ENCODE assay signal across 2 cellular contexts in the genomic region with DNA sequence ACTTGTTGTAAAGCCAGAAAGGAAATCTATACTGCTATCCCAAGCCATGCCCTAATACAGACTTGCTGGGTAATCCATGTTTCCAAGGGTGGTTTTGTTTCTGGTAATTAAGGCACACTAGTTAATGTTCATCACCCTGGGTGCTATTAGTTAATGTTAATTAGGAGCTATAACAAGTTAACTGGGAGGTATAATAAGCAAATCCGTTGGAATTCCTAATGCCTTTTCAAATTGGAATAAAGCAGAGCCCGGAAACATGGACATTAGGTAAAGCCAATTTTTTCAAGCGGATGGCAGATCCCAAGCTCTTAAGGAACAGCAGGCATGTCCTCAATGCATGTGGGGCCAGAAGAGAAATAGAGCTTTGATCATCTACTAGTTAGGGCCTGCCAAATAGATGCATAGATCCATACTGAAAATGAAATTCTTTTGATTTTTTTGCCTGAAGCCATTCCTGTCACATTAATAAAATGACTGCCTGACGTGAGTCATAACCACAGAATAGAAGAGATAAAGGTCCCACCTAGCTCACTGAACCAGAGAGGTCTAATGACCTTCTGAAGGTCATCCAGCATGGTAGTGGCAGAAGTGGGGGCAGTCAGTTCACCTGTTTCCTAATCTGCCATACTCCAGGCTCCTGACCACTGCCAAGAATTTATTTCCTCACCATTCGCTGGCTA.
A peak's percentile ranks its signal among the peaks of the same experiment; 100 is the strongest.
TF ChIP-seq lines count a peak whose summit lies in the region.

No MANE protein-coding gene starts in this region.

TF ChIP-seq in A549, 52 proteins besides CTCF, POLR2A, EP300 and RAD21:
- TF ChIP-seq ESRRA (IDR thresholded peaks at IDR 0.05; ENCODE audit: borderline replicate concordance, low read length) (peak; percentile 68; the same call in 1 of the 2 replicates), GATA3 (IDR thresholded peaks at IDR 0.05; ENCODE audit: borderline replicate concordance) (peak; percentile 24; the same call in 1 of the 2 replicates), FOSL2 (IDR thresholded peaks at IDR 0.05) (no peak), FOSL2 (CRISPR knock-in tag; IDR thresholded peaks at IDR 0.05) (peak; percentile 41; the same call in 1 of the 2 replicates), TP53 (CRISPR knock-in tag; IDR thresholded peaks at IDR 0.05) (no peak), NPAS2 (CRISPR knock-in tag; IDR thresholded peaks at IDR 0.05; ENCODE audit: borderline replicate concordance) (no peak)
- TF ChIP-seq, protein P1, sequence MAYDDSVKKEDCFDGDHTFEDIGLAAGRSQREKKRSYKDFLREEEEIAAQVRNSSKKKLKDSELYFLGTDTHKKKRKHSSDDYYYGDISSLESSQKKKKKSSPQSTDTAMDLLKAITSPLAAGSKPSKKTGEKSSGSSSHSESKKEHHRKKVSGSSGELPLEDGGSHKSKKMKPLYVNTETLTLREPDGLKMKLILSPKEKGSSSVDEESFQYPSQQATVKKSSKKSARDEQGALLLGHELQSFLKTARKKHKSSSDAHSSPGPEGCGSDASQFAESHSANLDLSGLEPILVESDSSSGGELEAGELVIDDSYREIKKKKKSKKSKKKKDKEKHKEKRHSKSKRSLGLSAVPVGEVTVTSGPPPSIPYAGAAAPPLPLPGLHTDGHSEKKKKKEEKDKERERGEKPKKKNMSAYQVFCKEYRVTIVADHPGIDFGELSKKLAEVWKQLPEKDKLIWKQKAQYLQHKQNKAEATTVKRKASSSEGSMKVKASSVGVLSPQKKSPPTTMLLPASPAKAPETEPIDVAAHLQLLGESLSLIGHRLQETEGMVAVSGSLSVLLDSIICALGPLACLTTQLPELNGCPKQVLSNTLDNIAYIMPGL (CRISPR knock-in tag; IDR thresholded peaks at IDR 0.05; ENCODE audit: borderline replicate concordance) = no peak

TF ChIP-seq in K562, 482 proteins besides CTCF, POLR2A, EP300 and RAD21 (continues in another document):
- TF ChIP-seq KAT2B (IDR thresholded peaks at IDR 0.05; ENCODE audit: low read depth, low read length) (no peak), SMARCE1 (IDR thresholded peaks at IDR 0.05) (peak; percentile 65; the same call in 1 of the 2 replicates), EGR1 (conservative IDR thresholded peaks at IDR 0.05) (no peak), CAMTA2 (CRISPR knock-in tag; conservative IDR thresholded peaks at IDR 0.05) (no peak), SMARCA4 (IDR thresholded peaks at IDR 0.05) (peak; percentile 53; the same call in 1 of the 2 replicates), KHSRP (IDR thresholded peaks at IDR 0.05) (no peak), KLF1 (tag; IDR thresholded peaks at IDR 0.05) (no peak), ZNF778 (CRISPR knock-in tag; IDR thresholded peaks at IDR 0.05) (no peak), HLTF (IDR thresholded peaks at IDR 0.05) (no peak), DPF2 (IDR thresholded peaks at IDR 0.05) (peak; percentile 59), XRCC3 (IDR thresholded peaks at IDR 0.05) (no peak), SREBF1 (IDR thresholded peaks at IDR 0.05; ENCODE audit: borderline replicate concordance, low read depth, low read length) (no peak), FOXK2 (conservative IDR thresholded peaks at IDR 0.05 in 1 of 2, IDR thresholded peaks at IDR 0.05 in 1 of 2; ENCODE audit: low read depth in 2 of 2) (no peak), MCM3 (IDR thresholded peaks at IDR 0.05) (no peak), CHD2 (IDR thresholded peaks at IDR 0.05; ENCODE audit: low read depth, low read length) (no peak), ARNT (IDR thresholded peaks at IDR 0.05) (no peak), ESRRA (IDR thresholded peaks at IDR 0.05; ENCODE audit: borderline replicate concordance, low read depth) (peak; percentile 90), ZNF431 (CRISPR knock-in tag; IDR thresholded peaks at IDR 0.05) (no peak), DMBX1 (CRISPR knock-in tag; IDR thresholded peaks at IDR 0.05; ENCODE audit: borderline replicate concordance) (no peak), MEIS2 (IDR thresholded peaks at IDR 0.05; ENCODE audit: partially characterized antibody) (peak; percentile 27), JUN (IDR thresholded peaks at IDR 0.05; ENCODE audit: borderline replicate concordance, low read depth, low read length) (no peak), JUN (CRISPR knock-in tag; IDR thresholded peaks at IDR 0.05; ENCODE audit: borderline replicate concordance) (no peak), ADNP (tag; IDR thresholded peaks at IDR 0.05) (no peak)
- TF ChIP-seq, protein P2, sequence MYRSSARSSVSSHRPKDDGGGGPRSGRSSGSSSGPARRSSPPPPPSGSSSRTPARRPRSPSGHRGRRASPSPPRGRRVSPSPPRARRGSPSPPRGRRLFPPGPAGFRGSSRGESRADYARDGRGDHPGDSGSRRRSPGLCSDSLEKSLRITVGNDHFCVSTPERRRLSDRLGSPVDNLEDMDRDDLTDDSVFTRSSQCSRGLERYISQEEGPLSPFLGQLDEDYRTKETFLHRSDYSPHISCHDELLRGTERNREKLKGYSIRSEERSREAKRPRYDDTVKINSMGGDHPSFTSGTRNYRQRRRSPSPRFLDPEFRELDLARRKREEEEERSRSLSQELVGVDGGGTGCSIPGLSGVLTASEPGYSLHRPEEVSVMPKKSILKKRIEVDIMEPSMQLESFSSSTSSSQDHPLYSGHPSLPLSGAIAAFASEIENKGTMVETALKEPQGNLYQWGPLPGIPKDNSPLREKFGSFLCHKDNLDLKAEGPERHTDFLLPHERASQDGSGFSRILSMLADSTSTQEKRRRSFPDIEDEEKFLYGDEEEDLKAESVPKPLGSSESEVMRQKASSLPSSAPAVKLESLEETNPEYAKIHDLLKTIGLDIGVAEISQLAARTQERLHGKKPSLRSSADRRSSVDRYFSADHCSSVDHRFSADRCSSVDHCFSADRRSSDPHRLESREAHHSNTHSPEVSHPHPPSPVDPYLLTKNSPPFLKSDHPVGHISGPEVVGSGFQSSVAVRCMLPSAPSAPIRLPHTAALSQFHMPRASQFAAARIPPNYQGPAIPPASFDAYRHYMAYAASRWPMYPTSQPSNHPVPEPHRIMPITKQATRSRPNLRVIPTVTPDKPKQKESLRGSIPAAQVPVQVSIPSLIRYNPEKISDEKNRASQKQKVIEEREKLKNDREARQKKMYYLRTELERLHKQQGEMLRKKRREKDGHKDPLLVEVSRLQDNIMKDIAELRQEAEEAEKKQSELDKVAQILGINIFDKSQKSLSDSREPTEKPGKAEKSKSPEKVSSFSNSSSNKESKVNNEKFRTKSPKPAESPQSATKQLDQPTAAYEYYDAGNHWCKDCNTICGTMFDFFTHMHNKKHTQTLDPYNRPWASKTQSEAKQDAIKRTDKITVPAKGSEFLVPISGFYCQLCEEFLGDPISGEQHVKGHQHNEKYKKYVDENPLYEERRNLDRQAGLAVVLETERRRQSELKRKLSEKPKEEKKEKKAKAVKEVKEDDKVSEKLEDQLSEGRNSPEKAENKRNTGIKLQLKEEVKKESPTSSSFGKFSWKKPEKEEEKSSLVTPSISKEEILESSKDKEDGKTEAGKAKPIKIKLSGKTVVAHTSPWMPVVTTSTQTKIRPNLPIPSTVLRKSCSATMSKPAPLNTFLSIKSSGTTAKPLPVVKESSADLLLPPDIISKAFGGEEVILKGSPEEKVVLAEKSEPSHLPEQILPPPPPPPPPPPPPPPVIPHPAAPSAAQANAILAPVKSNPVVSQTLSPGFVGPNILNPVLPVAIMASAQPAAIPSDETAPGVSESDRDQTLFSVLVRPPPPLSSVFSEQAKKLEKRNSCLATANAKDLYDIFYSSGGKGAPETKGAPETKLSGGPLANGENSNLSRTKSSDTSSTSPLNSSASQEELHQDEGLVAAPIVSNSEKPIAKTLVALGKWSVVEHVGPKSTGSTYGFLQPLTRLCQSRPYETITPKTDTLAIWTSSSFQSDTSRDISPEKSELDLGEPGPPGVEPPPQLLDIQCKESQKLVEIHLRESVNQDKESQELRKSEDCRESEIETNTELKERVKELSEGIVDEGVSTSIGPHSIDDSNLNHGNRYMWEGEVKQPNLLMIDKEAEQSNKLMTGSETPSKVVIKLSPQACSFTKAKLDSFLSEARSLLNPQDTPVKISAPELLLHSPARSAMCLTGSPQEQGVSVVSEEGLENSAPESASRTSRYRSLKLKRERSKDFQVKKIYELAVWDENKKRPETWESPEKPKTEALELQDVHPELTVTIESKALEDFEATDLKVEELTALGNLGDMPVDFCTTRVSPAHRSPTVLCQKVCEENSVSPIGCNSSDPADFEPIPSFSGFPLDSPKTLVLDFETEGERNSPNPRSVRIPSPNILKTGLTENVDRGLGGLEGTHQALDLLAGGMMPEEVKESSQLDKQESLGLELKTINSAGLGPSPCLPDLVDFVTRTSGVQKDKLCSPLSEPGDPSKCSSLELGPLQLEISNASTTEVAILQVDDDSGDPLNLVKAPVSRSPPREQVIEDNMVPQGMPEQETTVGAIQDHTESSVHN (IDR thresholded peaks at IDR 0.05; ENCODE audit: borderline replicate concordance in 1 of 2, low read depth in 1 of 2) = no peak
- TF ChIP-seq, protein P3, sequence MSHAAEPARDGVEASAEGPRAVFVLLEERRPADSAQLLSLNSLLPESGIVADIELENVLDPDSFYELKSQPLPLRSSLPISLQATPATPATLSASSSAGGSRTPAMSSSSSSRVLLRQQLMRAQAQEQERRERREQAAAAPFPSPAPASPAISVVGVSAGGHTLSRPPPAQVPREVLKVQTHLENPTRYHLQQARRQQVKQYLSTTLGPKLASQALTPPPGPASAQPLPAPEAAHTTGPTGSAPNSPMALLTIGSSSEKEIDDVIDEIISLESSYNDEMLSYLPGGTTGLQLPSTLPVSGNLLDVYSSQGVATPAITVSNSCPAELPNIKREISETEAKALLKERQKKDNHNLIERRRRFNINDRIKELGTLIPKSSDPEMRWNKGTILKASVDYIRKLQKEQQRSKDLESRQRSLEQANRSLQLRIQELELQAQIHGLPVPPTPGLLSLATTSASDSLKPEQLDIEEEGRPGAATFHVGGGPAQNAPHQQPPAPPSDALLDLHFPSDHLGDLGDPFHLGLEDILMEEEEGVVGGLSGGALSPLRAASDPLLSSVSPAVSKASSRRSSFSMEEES (CRISPR knock-in tag; IDR thresholded peaks at IDR 0.05) = no peak
- TF ChIP-seq, protein P4, sequence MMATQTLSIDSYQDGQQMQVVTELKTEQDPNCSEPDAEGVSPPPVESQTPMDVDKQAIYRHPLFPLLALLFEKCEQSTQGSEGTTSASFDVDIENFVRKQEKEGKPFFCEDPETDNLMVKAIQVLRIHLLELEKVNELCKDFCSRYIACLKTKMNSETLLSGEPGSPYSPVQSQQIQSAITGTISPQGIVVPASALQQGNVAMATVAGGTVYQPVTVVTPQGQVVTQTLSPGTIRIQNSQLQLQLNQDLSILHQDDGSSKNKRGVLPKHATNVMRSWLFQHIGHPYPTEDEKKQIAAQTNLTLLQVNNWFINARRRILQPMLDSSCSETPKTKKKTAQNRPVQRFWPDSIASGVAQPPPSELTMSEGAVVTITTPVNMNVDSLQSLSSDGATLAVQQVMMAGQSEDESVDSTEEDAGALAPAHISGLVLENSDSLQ (IDR thresholded peaks at IDR 0.05) = peak; percentile 24; the same call in 1 of the 2 replicates
- TF ChIP-seq, protein P5, sequence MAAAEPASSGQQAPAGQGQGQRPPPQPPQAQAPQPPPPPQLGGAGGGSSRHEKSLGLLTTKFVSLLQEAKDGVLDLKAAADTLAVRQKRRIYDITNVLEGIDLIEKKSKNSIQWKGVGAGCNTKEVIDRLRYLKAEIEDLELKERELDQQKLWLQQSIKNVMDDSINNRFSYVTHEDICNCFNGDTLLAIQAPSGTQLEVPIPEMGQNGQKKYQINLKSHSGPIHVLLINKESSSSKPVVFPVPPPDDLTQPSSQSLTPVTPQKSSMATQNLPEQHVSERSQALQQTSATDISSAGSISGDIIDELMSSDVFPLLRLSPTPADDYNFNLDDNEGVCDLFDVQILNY (CRISPR knock-in tag; IDR thresholded peaks at IDR 0.05) = no peak
- TF ChIP-seq, protein P6, sequence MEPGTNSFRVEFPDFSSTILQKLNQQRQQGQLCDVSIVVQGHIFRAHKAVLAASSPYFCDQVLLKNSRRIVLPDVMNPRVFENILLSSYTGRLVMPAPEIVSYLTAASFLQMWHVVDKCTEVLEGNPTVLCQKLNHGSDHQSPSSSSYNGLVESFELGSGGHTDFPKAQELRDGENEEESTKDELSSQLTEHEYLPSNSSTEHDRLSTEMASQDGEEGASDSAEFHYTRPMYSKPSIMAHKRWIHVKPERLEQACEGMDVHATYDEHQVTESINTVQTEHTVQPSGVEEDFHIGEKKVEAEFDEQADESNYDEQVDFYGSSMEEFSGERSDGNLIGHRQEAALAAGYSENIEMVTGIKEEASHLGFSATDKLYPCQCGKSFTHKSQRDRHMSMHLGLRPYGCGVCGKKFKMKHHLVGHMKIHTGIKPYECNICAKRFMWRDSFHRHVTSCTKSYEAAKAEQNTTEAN (CRISPR knock-in tag; IDR thresholded peaks at IDR 0.05) = no peak
- TF ChIP-seq, protein P7, sequence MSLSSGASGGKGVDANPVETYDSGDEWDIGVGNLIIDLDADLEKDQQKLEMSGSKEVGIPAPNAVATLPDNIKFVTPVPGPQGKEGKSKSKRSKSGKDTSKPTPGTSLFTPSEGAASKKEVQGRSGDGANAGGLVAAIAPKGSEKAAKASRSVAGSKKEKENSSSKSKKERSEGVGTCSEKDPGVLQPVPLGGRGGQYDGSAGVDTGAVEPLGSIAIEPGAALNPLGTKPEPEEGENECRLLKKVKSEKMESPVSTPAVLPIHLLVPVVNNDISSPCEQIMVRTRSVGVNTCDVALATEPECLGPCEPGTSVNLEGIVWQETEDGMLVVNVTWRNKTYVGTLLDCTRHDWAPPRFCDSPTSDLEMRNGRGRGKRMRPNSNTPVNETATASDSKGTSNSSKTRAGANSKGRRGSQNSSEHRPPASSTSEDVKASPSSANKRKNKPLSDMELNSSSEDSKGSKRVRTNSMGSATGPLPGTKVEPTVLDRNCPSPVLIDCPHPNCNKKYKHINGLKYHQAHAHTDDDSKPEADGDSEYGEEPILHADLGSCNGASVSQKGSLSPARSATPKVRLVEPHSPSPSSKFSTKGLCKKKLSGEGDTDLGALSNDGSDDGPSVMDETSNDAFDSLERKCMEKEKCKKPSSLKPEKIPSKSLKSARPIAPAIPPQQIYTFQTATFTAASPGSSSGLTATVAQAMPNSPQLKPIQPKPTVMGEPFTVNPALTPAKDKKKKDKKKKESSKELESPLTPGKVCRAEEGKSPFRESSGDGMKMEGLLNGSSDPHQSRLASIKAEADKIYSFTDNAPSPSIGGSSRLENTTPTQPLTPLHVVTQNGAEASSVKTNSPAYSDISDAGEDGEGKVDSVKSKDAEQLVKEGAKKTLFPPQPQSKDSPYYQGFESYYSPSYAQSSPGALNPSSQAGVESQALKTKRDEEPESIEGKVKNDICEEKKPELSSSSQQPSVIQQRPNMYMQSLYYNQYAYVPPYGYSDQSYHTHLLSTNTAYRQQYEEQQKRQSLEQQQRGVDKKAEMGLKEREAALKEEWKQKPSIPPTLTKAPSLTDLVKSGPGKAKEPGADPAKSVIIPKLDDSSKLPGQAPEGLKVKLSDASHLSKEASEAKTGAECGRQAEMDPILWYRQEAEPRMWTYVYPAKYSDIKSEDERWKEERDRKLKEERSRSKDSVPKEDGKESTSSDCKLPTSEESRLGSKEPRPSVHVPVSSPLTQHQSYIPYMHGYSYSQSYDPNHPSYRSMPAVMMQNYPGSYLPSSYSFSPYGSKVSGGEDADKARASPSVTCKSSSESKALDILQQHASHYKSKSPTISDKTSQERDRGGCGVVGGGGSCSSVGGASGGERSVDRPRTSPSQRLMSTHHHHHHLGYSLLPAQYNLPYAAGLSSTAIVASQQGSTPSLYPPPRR (CRISPR knock-in tag; IDR thresholded peaks at IDR 0.05; ENCODE audit: borderline replicate concordance) = no peak
